9 cellular contexts compared by ENCODE assay signal in the genomic region with DNA sequence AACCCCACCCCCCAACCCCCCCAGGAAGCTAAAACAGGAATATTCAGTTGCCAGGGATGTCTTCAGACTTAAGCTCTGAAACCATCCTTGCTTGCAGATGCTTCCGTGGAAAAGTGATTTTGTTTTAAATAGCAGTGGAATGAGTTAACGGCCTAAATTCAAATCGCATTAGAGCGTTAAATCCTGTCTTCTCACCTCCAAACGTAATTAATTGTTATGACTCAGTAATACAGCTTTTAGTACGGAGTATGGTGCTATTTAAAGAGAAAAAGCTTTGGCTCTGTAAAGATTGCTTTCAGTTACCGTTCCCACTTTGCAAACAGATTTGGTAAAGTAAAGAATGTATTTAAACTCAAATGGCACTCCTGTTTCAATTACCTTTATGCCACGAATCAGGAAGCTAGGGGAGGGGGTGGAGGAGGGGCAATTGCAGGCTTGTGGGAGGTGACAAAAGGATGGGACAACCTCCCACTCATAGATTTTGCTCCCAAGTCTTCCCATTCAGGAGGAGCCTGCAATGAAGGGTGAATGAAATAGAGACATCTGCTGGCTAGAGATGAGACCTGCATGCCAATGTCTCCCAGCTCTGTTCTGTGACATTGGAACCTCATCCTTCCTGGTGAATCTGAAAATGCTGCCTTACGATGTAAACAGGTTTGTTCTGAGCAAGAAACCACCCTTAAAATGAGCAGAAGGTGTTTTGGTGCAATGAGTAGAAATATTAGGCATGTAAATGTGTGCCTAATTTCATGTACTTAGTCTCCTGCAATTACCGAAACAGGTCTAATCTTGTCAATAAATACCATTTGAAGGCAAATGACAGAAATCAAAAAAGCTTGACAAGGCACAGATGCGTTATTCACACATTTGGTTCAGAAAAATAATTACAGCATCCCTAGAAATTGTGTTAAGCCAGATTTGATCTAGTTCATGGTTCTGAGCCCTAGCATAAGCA. TPM values are rescaled to one million over a fixed set of nuclear protein-coding genes. Genes with fewer than 3 reads are reported as not detected.
DNase-seq lines count a peak whose midpoint lies in the region; ATAC-seq and TF ChIP-seq lines count a peak whose summit lies in the region.
"Had no signal": no experiment of that assay in that cellular context is flagged by ENCODE, and none has a peak within 500 bp of the region (broad histone marks: within the 10 kb centered on the region; RNA-seq: fewer than 3 reads in every experiment).

No MANE protein-coding gene starts in this region.

- H3K27me3 ChIP-seq in BE2C (peaks cover 3% of the 10 kb centered on the region), brain microvascular endothelial cell (replicated peaks) (no peaks in the 10 kb centered on the region), iPS-18a (ENCODE audit: control insufficient read depth, insufficient read depth, low read length) (peaks cover 36% of the 10 kb centered on the region), skeletal muscle tissue (ENCODE audit: control insufficient read depth in 3 of 3, insufficient read depth in 3 of 3, low read length in 3 of 3) (peaks cover 0 to 11% (median 9%) of the 10 kb centered on the region in 3 donors)

- H3K9me3 ChIP-seq in BE2C: no peaks in the 10 kb centered on the region
- no peaks in the 10 kb centered on the region for H3K9me3 ChIP-seq in iPS-18a (ENCODE audit: control insufficient read depth, low read depth, low read length)
- H3K9me3 ChIP-seq in skeletal muscle tissue (ENCODE audit: control insufficient read depth in 3 of 3, low read length in 3 of 3): no peaks in the 10 kb centered on the region
- H3K9me3 ChIP-seq: SJSA1 had no signal

- H3K27ac ChIP-seq in brain microvascular endothelial cell (no peak overlapping the region), iPS-18a (ENCODE audit: low read length) (no peak overlapping the region), skeletal muscle tissue (ENCODE audit: low read depth, low read length) (no peak overlapping the region)
- H3K27ac ChIP-seq: SJSA1 had no signal

- H3K9ac ChIP-seq in iPS-18a (ENCODE audit: low read length) (no peak overlapping the region), skeletal muscle tissue (ENCODE audit: low read depth in 1 of 3, low read length in 3 of 3) (no peak overlapping the region)

- peak; percentile 81 for TF ChIP-seq CTCF in BE2C (IDR thresholded peaks at IDR 0.05; ENCODE audit: low read depth, low read length)
- TF ChIP-seq CTCF in brain microvascular endothelial cell (IDR thresholded peaks at IDR 0.05; ENCODE audit: low read depth, low read length, missing control alignments): peak; percentile 89

- H3K36me3 ChIP-seq in BE2C (no peaks in the 10 kb centered on the region), brain microvascular endothelial cell (replicated peaks) (no peaks in the 10 kb centered on the region), iPS-18a (ENCODE audit: control insufficient read depth, low read depth, low read length) (no peaks in the 10 kb centered on the region), skeletal muscle tissue (ENCODE audit: control insufficient read depth in 3 of 3, insufficient read depth in 3 of 3, low read length in 3 of 3) (no peaks in the 10 kb centered on the region)
- H3K36me3 ChIP-seq: SJSA1 had no signal

- H3K4me3 ChIP-seq in BE2C (ENCODE audit: low read depth, low read length) (no peak overlapping the region), brain microvascular endothelial cell (ENCODE audit: low read depth, low read length) (peak overlapping the region; percentile 26), iPS-18a (ENCODE audit: low read length) (peak overlapping the region; percentile 5), skeletal muscle tissue (ENCODE audit: low read length in 3 of 3) (peak overlapping the region in 2 of 3 donors; percentile 32 to 61)
- H3K4me3 ChIP-seq: SJSA1 had no signal

- DNase-seq in BE2C (peak; percentile 26), NCI-H446 (lab: John Stamatoyannopoulos, UW) (peak; percentile 28 to 51), brain microvascular endothelial cell (peak; percentile 72), OCI-M2 (lab: John Stamatoyannopoulos, UW; ENCODE audit: unreplicated experiment) (no peak)

- in situ Hi-C loops in brain microvascular endothelial cell (cut with HindIII; ENCODE audit: low pct_ligation_motif_present, low sequenced_read_pairs): no loop called here

- peak; percentile 70 for ATAC-seq in GM18907 (IDR thresholded peaks at IDR 0.05; ENCODE audit: unreplicated experiment)
- peak; percentile 73 for ATAC-seq in HG03432 (IDR thresholded peaks at IDR 0.05; ENCODE audit: unreplicated experiment)

- H3K4me1 ChIP-seq in BE2C: no peaks in the 10 kb centered on the region
- H3K4me1 ChIP-seq in iPS-18a (ENCODE audit: control insufficient read depth, low read depth, low read length): peaks cover 10% of the 10 kb centered on the region
- peaks cover 0 to 2% (median 0%) of the 10 kb centered on the region in 3 donors for H3K4me1 ChIP-seq in skeletal muscle tissue (ENCODE audit: control insufficient read depth in 3 of 3, insufficient read depth in 3 of 3, low read length in 3 of 3)
- H3K4me1 ChIP-seq: SJSA1 had no signal

RNA-seq across cellular contexts. Expression of a gene that starts 2.6 kb away (rescaled TPM):
- polyA plus RNA-seq in BE2C (2012; ENCODE audit: insufficient read depth, insufficient read length, low read depth): not detected
- total RNA-seq in skeletal muscle tissue: 25.1 TPM
